18 cellular contexts compared by ENCODE assay signal in the genomic region with DNA sequence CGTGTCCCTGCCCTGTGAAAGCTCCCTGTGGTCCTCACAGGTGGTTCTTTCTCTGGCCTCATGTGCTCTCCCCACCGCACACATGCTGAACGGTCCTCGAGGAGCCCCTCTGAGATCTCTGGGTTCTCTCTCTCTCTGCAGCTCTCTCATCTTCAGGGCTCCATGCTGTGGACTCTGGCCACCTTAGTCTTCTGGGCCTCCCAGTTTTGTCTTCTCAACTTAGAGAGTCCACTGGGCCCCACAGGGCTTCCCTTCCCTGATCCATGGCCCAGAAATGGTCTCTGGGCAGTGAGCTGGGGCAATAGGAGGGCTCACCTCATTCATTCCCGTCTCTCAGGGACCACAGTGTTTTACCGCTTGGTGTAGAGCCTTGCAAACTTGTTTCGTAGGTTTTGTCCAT. TPM values are rescaled to one million over a fixed set of nuclear protein-coding genes. Genes with fewer than 3 reads are reported as not detected.
A peak's percentile ranks its signal among the peaks of the same experiment; 100 is the strongest.
DNase-seq lines count a peak whose midpoint lies in the region; ATAC-seq and TF ChIP-seq lines count a peak whose summit lies in the region.
"Had no signal": no experiment of that assay in that cellular context is flagged by ENCODE, and none has a peak within 500 bp of the region (broad histone marks: within the 10 kb centered on the region; RNA-seq: fewer than 3 reads in every experiment).

No MANE protein-coding gene starts in this region.

- no peak for TF ChIP-seq EP300 in sigmoid colon (IDR thresholded peaks at IDR 0.05)

- no peak overlapping the region for H3K4me2 ChIP-seq in mammary epithelial cell (ENCODE audit: insufficient read depth, low read depth, low read length)

- no peak for DNase-seq in activated naive CD4-positive, alpha-beta T cell treated with Interleukin-2 at 50 U/mL for 16 hours
- DNase-seq in activated CD4-positive, alpha-beta memory T cell treated with anti-CD3 and anti-CD28 coated beads, Interleukin-2, amount 10 ng/mL, durations not matched to agents 7 days and 5 days = no peak
- DNase-seq in memory B cell (ENCODE audit: low spot score in 2 of 2) (no peak), thyroid gland (no peak), COR-L47 (lab: John Stamatoyannopoulos, UW) (no peak), sigmoid colon (no peak), mammary epithelial cell (no peak)
- DNase-seq: DMS79, Kasumi-1, left ventricle myocardium superior, NCI-H1694, NCI-H510A treated with DMSO at 0.1 percent for 48 hours, WERI-Rb-1 had no signal

- no peak for ATAC-seq in memory B cell (ENCODE audit: low read depth)
- ATAC-seq: left ventricle myocardium superior had no signal

- H3K27me3 Mint-ChIP-seq in activated naive CD4-positive, alpha-beta T cell treated with anti-CD3 and anti-CD28 coated beads, Interleukin-2, amount 50 U/mL, for 24 hours = no peaks in the 10 kb centered on the region
- H3K27me3 Mint-ChIP-seq in activated CD4-positive, alpha-beta memory T cell treated with anti-CD3 and anti-CD28 coated beads, Interleukin-2, amount 10 ng/mL, durations not matched to agents 7 days and 5 days = no peaks in the 10 kb centered on the region
- H3K27me3 Mint-ChIP-seq in memory B cell = no peaks in the 10 kb centered on the region

- 94% methylated on average over 7 of the region's 7 CpGs for WGBS in thyroid gland, 2 donors
- WGBS in sigmoid colon, 2 donors = 90 to 92% methylated on average over 7 of the region's 7 CpGs
- 90% methylated on average over 7 of the region's 7 CpGs for WGBS in mammary epithelial cell (ENCODE audit: low coverage, missing lambda C conversion rate)

- TF ChIP-seq POLR2A in thyroid gland (IDR thresholded peaks at IDR 0.05) = no peak
- TF ChIP-seq POLR2A in sigmoid colon (IDR thresholded peaks at IDR 0.05) = no peak

- H3K36me3 ChIP-seq in thyroid gland (no peaks in the 10 kb centered on the region), sigmoid colon (no peaks in the 10 kb centered on the region), mammary epithelial cell (ENCODE audit: insufficient read depth, low read length) (no peaks in the 10 kb centered on the region)
- H3K36me3 ChIP-seq: breast epithelium, WERI-Rb-1 had no signal

- CTCF ChIA-PET in activated CD4-positive, alpha-beta memory T cell treated with anti-CD3 and anti-CD28 coated beads, Interleukin-2, amount 10 ng/mL, durations not matched to agents 7 days and 5 days (lab: Charles Lee) = interaction anchor here (1.2 kb wide), 1 partner anchor 20 kb away, joined by 4 read pairs; no protein-coding TSS in a partner anchor
- CTCF ChIA-PET in mammary epithelial cell (lab: Charles Lee; ENCODE audit: low non-redundant PET) = interaction anchor here (0.7 kb wide), 1 partner anchor 1023 kb away, joined by 3 read pairs; no protein-coding TSS in a partner anchor

- H3K4me3 Mint-ChIP-seq in activated naive CD4-positive, alpha-beta T cell treated with anti-CD3 and anti-CD28 coated beads, Interleukin-2, amount 50 U/mL, for 24 hours = peak overlapping the region; percentile 60
- H3K4me3 Mint-ChIP-seq in activated CD4-positive, alpha-beta memory T cell treated with anti-CD3 and anti-CD28 coated beads, Interleukin-2, amount 10 ng/mL, durations not matched to agents 7 days and 5 days = no peak overlapping the region
- H3K4me3 Mint-ChIP-seq in memory B cell = no peak overlapping the region
- H3K4me3 Mint-ChIP-seq: neural crest cell had no signal

- TF ChIP-seq CTCF in thyroid gland (IDR thresholded peaks at IDR 0.05) = no peak
- TF ChIP-seq CTCF in sigmoid colon (IDR thresholded peaks at IDR 0.05) = no peak
- TF ChIP-seq CTCF in mammary epithelial cell (conservative IDR thresholded peaks at IDR 0.05 in 1 of 2, IDR thresholded peaks at IDR 0.05 in 1 of 2; ENCODE audit: extremely low read depth in 1 of 2, insufficient read depth in 1 of 2, low read depth in 1 of 2, low read length in 2 of 2) = no peak

- H2AFZ ChIP-seq in mammary epithelial cell (ENCODE audit: low read depth, low read length) = no peak overlapping the region

- H3K27ac Mint-ChIP-seq in activated naive CD4-positive, alpha-beta T cell treated with anti-CD3 and anti-CD28 coated beads, Interleukin-2, amount 50 U/mL, for 24 hours = peak overlapping the region; percentile 93
- peak overlapping the region; percentile 59 for H3K27ac Mint-ChIP-seq in activated CD4-positive, alpha-beta memory T cell treated with anti-CD3 and anti-CD28 coated beads, Interleukin-2, amount 10 ng/mL, durations not matched to agents 7 days and 5 days
- peak overlapping the region; percentile 37 for H3K27ac Mint-ChIP-seq in memory B cell

- POLR2A ChIA-PET in activated CD4-positive, alpha-beta memory T cell treated with anti-CD3 and anti-CD28 coated beads, Interleukin-2, amount 10 ng/mL, durations not matched to agents 7 days and 5 days (lab: Charles Lee) = interaction anchor here (1.8 to 3.2 kb wide), 2 partner anchors 7 to 10 kb away, joined by 7 to 19 read pairs; no protein-coding TSS in a partner anchor

- no peaks in the 10 kb centered on the region for H3K79me2 ChIP-seq in mammary epithelial cell (ENCODE audit: insufficient read depth, low read length)

- peaks cover 31 to 61% of the 10 kb centered on the region in 2 donors for H3K4me1 ChIP-seq in thyroid gland
- peaks cover 0 to 8% (median 0%) of the 10 kb centered on the region in 4 donors for H3K4me1 ChIP-seq in sigmoid colon
- peaks cover 9% of the 10 kb centered on the region for H3K4me1 ChIP-seq in mammary epithelial cell (ENCODE audit: insufficient read depth, low read length)
- H3K4me1 ChIP-seq: breast epithelium had no signal

- peaks cover 7% of the 10 kb centered on the region for H3K36me3 Mint-ChIP-seq in activated naive CD4-positive, alpha-beta T cell treated with anti-CD3 and anti-CD28 coated beads, Interleukin-2, amount 50 U/mL, for 24 hours
- H3K36me3 Mint-ChIP-seq in activated CD4-positive, alpha-beta memory T cell treated with anti-CD3 and anti-CD28 coated beads, Interleukin-2, amount 10 ng/mL, durations not matched to agents 7 days and 5 days (ENCODE audit: low read depth) = peaks cover 81% of the 10 kb centered on the region
- peaks cover 20% of the 10 kb centered on the region for H3K36me3 Mint-ChIP-seq in memory B cell

- intact Hi-C loops in thyroid gland (cut with DNase I) = no loop called here
- intact Hi-C loops in sigmoid colon (cut with DNase I) = no loop called here
- intact Hi-C loops in mammary epithelial cell (cut with micrococcal nuclease) = no loop called here

- H3K9me3 ChIP-seq in thyroid gland = no peaks in the 10 kb centered on the region
- H3K9me3 ChIP-seq in sigmoid colon = no peaks in the 10 kb centered on the region
- H3K9me3 ChIP-seq in mammary epithelial cell (replicated peaks; ENCODE audit: insufficient read depth, low read length) = no peaks in the 10 kb centered on the region
- H3K9me3 ChIP-seq: breast epithelium had no signal

- no peaks in the 10 kb centered on the region for H4K20me1 ChIP-seq in mammary epithelial cell (ENCODE audit: insufficient read depth, low read length)

- no peaks in the 10 kb centered on the region for H3K9me3 Mint-ChIP-seq in activated naive CD4-positive, alpha-beta T cell treated with anti-CD3 and anti-CD28 coated beads, Interleukin-2, amount 50 U/mL, for 24 hours
- H3K9me3 Mint-ChIP-seq in activated CD4-positive, alpha-beta memory T cell treated with anti-CD3 and anti-CD28 coated beads, Interleukin-2, amount 10 ng/mL, durations not matched to agents 7 days and 5 days = no peaks in the 10 kb centered on the region
- no peaks in the 10 kb centered on the region for H3K9me3 Mint-ChIP-seq in memory B cell
- H3K9me3 Mint-ChIP-seq: neural crest cell had no signal

- H3K4me1 Mint-ChIP-seq in activated naive CD4-positive, alpha-beta T cell treated with anti-CD3 and anti-CD28 coated beads, Interleukin-2, amount 50 U/mL, for 24 hours = peaks cover 90% of the 10 kb centered on the region
- peaks cover 80% of the 10 kb centered on the region for H3K4me1 Mint-ChIP-seq in activated CD4-positive, alpha-beta memory T cell treated with anti-CD3 and anti-CD28 coated beads, Interleukin-2, amount 10 ng/mL, durations not matched to agents 7 days and 5 days
- peaks cover 49% of the 10 kb centered on the region for H3K4me1 Mint-ChIP-seq in memory B cell

- H3K27me3 ChIP-seq in thyroid gland = no peaks in the 10 kb centered on the region
- no peaks in the 10 kb centered on the region for H3K27me3 ChIP-seq in sigmoid colon
- H3K27me3 ChIP-seq in mammary epithelial cell (ENCODE audit: insufficient read depth, low read length) = no peaks in the 10 kb centered on the region
- H3K27me3 ChIP-seq: breast epithelium had no signal

- peak overlapping the region; percentile 2 to 84 (median 83) for H3K27ac ChIP-seq in thyroid gland
- H3K27ac ChIP-seq in sigmoid colon = no peak overlapping the region
- H3K27ac ChIP-seq in mammary epithelial cell (ENCODE audit: insufficient read depth, low read depth, low read length) = no peak overlapping the region
- H3K27ac ChIP-seq: breast epithelium, WERI-Rb-1 had no signal

- H3K4me3 ChIP-seq in thyroid gland (replicated peaks in 1 of 3) (no peak overlapping the region), sigmoid colon (no peak overlapping the region), mammary epithelial cell (replicated peaks in 1 of 3; ENCODE audit: insufficient read depth in 1 of 3, low read depth in 2 of 3, low read length in 3 of 3) (no peak overlapping the region)
- H3K4me3 ChIP-seq: breast epithelium, skin epidermis had no signal

- no peak overlapping the region for H3K9ac ChIP-seq in mammary epithelial cell (ENCODE audit: insufficient read depth, low read length)

- BruUV-seq in mammary epithelial cell (replicated peaks; lab: Mats Ljungman, UMichigan) = no TSS peak

- in situ Hi-C loops in mammary epithelial cell (cut with MboI; ENCODE audit: low sequenced_read_pairs in 2 of 2) = no loop called here

- dilution Hi-C loops in mammary epithelial cell (cut with HindIII; ENCODE audit: low sequenced_read_pairs) = no loop called here

RNA-seq across cellular contexts. Expression of a gene that starts 26.4 kb away (rescaled TPM):
- total RNA-seq in activated CD4-positive, alpha-beta memory T cell treated with anti-CD3 and anti-CD28 coated beads, Interleukin-2, amount 10 ng/mL, durations not matched to agents 7 days and 5 days = 100 to 1,000 TPM; 102 to 104 TPM
- total RNA-seq in thyroid gland (1 to 10 TPM; 5.2 to 6.6 (median 5.6) TPM), sigmoid colon (1 to 10 TPM; 2.5 to 5.3 (median 4.2) TPM), mammary epithelial cell (under 1 TPM; 0.59 to 0.67 TPM)
- polyA plus RNA-seq in sigmoid colon (10 to 100 TPM in 1 of 3 donors, 1 to 10 TPM in 2; 1.8 to 18.0 (median 2.5) TPM), mammary epithelial cell (0.14 TPM)
- polyA minus RNA-seq in mammary epithelial cell = not detected
- total RNA-seq: fibroblast of villous mesenchyme had no signal

Comparison
In these comparisons a context has a peak if more than half of its experiments do, and no peak if none do; other contexts are left out.
1. H3K27ac Mint-ChIP-seq: peak in every context shown above with its lines; median percentile 93 in activated naive CD4-positive, alpha-beta T cell treated with anti-CD3 and anti-CD28 coated beads, Interleukin-2, amount 50 U/mL, for 24 hours; 59 in activated CD4-positive, alpha-beta memory T cell treated with anti-CD3 and anti-CD28 coated beads, Interleukin-2, amount 10 ng/mL, durations not matched to agents 7 days and 5 days; 37 in memory B cell.
2. H3K27ac ChIP-seq: peak in thyroid gland (3 of 3); none in sigmoid colon (0 of 4) and mammary epithelial cell (single experiment).
3. RNA of a gene that starts 26.4 kb away (total RNA-seq): 102 to 104 TPM in activated CD4-positive, alpha-beta memory T cell treated with anti-CD3 and anti-CD28 coated beads, Interleukin-2, amount 10 ng/mL, durations not matched to agents 7 days and 5 days; 5.2 to 6.6 TPM in thyroid gland, 2.5 to 5.3 TPM in sigmoid colon and 0.59 to 0.67 TPM in mammary epithelial cell; every median in the first group is over 10 times any median in the second.